In the genomic region with DNA sequence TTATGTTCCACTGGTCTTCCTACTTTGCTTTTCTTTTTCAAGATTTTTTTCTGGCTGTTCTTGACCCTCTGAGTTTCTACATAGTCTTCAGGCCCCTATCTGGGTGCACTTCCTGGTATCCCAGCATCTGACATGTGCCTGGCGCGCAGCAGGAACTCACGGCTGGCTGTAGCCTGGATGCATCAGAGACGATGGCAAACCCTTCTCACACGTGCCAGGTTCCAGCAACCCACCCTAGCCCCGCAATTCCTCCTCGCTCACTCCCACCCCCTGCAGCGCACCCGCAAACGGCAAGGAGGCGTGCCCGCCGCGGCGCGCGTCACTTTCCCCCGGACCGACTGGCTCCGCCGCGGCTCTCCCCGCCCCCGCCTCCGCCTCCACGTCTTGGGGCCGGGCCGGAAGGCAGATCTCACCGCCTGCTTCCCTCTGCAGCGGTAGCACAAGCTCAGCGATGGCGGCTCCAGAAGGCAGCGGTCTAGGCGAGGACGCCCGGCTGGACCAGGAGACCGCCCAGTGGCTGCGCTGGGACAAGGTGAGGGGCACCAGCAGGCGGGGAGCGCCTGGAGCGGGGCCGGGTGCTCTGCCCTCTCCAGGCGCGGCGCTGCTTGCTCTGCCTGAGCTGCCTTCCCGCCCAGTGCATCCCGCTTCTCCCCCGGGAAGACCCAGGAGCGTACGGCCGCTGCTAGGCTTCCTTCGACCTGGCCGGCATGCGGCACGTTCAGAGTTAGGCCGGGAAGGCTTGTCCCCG, we compare ENCODE assay signal across 1 cellular context.
TF ChIP-seq lines count a peak whose summit lies in the region.

A gene (plus strand): TSS at position 405 of the 748 bp plus-strand sequence. CDS start 47 bp downstream, at position 452.

TF ChIP-seq in HEK293, 187 proteins besides CTCF, POLR2A, EP300 and RAD21 (continued from another document and continues in another):
- TF ChIP-seq, protein P1, sequence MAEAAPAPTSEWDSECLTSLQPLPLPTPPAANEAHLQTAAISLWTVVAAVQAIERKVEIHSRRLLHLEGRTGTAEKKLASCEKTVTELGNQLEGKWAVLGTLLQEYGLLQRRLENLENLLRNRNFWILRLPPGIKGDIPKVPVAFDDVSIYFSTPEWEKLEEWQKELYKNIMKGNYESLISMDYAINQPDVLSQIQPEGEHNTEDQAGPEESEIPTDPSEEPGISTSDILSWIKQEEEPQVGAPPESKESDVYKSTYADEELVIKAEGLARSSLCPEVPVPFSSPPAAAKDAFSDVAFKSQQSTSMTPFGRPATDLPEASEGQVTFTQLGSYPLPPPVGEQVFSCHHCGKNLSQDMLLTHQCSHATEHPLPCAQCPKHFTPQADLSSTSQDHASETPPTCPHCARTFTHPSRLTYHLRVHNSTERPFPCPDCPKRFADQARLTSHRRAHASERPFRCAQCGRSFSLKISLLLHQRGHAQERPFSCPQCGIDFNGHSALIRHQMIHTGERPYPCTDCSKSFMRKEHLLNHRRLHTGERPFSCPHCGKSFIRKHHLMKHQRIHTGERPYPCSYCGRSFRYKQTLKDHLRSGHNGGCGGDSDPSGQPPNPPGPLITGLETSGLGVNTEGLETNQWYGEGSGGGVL (tag by site-specific recombination; IDR thresholded peaks at IDR 0.05): peak; percentile 46; the same call in 1 of the 2 replicates
- TF ChIP-seq ZNF624 (tag by site-specific recombination; IDR thresholded peaks at IDR 0.05): no peak
- no peak for TF ChIP-seq ZNF596 (tag by site-specific recombination; IDR thresholded peaks at IDR 0.05)
- TF ChIP-seq, protein P2, sequence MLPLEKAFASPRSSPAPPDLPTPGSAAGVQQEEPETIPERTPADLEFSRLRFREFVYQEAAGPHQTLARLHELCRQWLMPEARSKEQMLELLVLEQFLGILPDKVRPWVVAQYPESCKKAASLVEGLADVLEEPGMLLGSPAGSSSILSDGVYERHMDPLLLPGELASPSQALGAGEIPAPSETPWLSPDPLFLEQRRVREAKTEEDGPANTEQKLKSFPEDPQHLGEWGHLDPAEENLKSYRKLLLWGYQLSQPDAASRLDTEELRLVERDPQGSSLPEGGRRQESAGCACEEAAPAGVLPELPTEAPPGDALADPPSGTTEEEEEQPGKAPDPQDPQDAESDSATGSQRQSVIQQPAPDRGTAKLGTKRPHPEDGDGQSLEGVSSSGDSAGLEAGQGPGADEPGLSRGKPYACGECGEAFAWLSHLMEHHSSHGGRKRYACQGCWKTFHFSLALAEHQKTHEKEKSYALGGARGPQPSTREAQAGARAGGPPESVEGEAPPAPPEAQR (tag by site-specific recombination; IDR thresholded peaks at IDR 0.05): 0 out of 2 replicates have a peak, but pooled peaks have one; percentile 52
- no peak for TF ChIP-seq GLI2 (tag by site-specific recombination; IDR thresholded peaks at IDR 0.05; ENCODE audit: borderline replicate concordance, low read depth)
- TF ChIP-seq OSR2 (tag by site-specific recombination; IDR thresholded peaks at IDR 0.05): peak; percentile 58
- peak; percentile 88 for TF ChIP-seq SP3 (tag by site-specific recombination; IDR thresholded peaks at IDR 0.05)
- TF ChIP-seq ZNF747 (tag by site-specific recombination; IDR thresholded peaks at IDR 0.05): no peak
- TF ChIP-seq ZSCAN16 (tag by site-specific recombination; IDR thresholded peaks at IDR 0.05): no peak
- TF ChIP-seq, protein P3, sequence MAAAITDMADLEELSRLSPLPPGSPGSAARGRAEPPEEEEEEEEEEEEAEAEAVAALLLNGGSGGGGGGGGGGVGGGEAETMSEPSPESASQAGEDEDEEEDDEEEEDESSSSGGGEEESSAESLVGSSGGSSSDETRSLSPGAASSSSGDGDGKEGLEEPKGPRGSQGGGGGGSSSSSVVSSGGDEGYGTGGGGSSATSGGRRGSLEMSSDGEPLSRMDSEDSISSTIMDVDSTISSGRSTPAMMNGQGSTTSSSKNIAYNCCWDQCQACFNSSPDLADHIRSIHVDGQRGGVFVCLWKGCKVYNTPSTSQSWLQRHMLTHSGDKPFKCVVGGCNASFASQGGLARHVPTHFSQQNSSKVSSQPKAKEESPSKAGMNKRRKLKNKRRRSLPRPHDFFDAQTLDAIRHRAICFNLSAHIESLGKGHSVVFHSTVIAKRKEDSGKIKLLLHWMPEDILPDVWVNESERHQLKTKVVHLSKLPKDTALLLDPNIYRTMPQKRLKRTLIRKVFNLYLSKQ (tag by site-specific recombination; IDR thresholded peaks at IDR 0.05; ENCODE audit: borderline replicate concordance): no peak
- peak; percentile 96 for TF ChIP-seq KLF9 (tag by site-specific recombination; IDR thresholded peaks at IDR 0.05; ENCODE audit: low read depth)
- no peak for TF ChIP-seq ZNF626 (tag by site-specific recombination; IDR thresholded peaks at IDR 0.05)
- TF ChIP-seq TRIM28 (IDR thresholded peaks at IDR 0.05; ENCODE audit: borderline replicate concordance, low read length): no peak
- TF ChIP-seq, protein P4, sequence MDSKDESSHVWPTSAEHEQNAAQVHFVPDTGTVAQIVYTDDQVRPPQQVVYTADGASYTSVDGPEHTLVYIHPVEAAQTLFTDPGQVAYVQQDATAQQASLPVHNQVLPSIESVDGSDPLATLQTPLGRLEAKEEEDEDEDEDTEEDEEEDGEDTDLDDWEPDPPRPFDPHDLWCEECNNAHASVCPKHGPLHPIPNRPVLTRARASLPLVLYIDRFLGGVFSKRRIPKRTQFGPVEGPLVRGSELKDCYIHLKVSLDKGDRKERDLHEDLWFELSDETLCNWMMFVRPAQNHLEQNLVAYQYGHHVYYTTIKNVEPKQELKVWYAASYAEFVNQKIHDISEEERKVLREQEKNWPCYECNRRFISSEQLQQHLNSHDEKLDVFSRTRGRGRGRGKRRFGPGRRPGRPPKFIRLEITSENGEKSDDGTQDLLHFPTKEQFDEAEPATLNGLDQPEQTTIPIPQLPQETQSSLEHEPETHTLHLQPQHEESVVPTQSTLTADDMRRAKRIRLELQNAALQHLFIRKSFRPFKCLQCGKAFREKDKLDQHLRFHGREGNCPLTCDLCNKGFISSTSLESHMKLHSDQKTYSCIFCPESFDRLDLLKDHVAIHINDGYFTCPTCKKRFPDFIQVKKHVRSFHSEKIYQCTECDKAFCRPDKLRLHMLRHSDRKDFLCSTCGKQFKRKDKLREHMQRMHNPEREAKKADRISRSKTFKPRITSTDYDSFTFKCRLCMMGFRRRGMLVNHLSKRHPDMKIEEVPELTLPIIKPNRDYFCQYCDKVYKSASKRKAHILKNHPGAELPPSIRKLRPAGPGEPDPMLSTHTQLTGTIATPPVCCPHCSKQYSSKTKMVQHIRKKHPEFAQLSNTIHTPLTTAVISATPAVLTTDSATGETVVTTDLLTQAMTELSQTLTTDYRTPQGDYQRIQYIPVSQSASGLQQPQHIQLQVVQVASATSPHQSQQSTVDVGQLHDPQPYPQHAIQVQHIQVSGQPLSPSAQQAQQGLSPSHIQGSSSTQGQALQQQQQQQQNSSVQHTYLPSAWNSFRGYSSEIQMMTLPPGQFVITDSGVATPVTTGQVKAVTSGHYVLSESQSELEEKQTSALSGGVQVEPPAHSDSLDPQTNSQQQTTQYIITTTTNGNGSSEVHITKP (tag by site-specific recombination; IDR thresholded peaks at IDR 0.05): peak; percentile 71
- TF ChIP-seq, protein P5, sequence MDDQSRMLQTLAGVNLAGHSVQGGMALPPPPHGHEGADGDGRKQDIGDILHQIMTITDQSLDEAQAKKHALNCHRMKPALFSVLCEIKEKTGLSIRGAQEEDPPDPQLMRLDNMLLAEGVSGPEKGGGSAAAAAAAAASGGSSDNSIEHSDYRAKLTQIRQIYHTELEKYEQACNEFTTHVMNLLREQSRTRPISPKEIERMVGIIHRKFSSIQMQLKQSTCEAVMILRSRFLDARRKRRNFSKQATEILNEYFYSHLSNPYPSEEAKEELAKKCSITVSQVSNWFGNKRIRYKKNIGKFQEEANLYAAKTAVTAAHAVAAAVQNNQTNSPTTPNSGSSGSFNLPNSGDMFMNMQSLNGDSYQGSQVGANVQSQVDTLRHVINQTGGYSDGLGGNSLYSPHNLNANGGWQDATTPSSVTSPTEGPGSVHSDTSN (CRISPR knock-in tag; IDR thresholded peaks at IDR 0.05): peak; percentile 77; the same call in 1 of the 2 replicates
- no peak for TF ChIP-seq ZNF623 (tag by site-specific recombination; IDR thresholded peaks at IDR 0.05)
- no peak for TF ChIP-seq ZNF302 (tag by site-specific recombination; IDR thresholded peaks at IDR 0.05; ENCODE audit: low read depth)
- TF ChIP-seq ZNF292 (tag by site-specific recombination; IDR thresholded peaks at IDR 0.05; ENCODE audit: borderline replicate concordance, low read depth): no peak
- TF ChIP-seq ZNF157 (tag by site-specific recombination; IDR thresholded peaks at IDR 0.05): no peak
- TF ChIP-seq OVOL3 (tag by site-specific recombination; IDR thresholded peaks at IDR 0.05): no peak
- peak; percentile 77 for TF ChIP-seq SP7 (tag by site-specific recombination; IDR thresholded peaks at IDR 0.05)
- TF ChIP-seq, protein P6, sequence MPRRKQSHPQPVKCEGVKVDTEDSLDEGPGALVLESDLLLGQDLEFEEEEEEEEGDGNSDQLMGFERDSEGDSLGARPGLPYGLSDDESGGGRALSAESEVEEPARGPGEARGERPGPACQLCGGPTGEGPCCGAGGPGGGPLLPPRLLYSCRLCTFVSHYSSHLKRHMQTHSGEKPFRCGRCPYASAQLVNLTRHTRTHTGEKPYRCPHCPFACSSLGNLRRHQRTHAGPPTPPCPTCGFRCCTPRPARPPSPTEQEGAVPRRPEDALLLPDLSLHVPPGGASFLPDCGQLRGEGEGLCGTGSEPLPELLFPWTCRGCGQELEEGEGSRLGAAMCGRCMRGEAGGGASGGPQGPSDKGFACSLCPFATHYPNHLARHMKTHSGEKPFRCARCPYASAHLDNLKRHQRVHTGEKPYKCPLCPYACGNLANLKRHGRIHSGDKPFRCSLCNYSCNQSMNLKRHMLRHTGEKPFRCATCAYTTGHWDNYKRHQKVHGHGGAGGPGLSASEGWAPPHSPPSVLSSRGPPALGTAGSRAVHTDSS (tag by site-specific recombination; IDR thresholded peaks at IDR 0.05): no peak
- no peak for TF ChIP-seq ZNF404 (tag by site-specific recombination; IDR thresholded peaks at IDR 0.05)
- TF ChIP-seq, protein P7, sequence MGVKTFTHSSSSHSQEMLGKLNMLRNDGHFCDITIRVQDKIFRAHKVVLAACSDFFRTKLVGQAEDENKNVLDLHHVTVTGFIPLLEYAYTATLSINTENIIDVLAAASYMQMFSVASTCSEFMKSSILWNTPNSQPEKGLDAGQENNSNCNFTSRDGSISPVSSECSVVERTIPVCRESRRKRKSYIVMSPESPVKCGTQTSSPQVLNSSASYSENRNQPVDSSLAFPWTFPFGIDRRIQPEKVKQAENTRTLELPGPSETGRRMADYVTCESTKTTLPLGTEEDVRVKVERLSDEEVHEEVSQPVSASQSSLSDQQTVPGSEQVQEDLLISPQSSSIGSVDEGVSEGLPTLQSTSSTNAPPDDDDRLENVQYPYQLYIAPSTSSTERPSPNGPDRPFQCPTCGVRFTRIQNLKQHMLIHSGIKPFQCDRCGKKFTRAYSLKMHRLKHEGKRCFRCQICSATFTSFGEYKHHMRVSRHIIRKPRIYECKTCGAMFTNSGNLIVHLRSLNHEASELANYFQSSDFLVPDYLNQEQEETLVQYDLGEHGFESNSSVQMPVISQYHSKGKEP (tag by site-specific recombination; IDR thresholded peaks at IDR 0.05): 0 out of 2 replicates have a peak, but pooled peaks have one; percentile 9
- no peak for TF ChIP-seq REPIN1 (tag by site-specific recombination; IDR thresholded peaks at IDR 0.05; ENCODE audit: low read depth)
- TF ChIP-seq ZNF221 (tag by site-specific recombination; IDR thresholded peaks at IDR 0.05; ENCODE audit: borderline replicate concordance): no peak
- peak; percentile 68 for TF ChIP-seq ZIC2 (tag by site-specific recombination; IDR thresholded peaks at IDR 0.05)
- no peak for TF ChIP-seq ZNF391 (tag by site-specific recombination; IDR thresholded peaks at IDR 0.05; ENCODE audit: borderline replicate concordance, low read depth)
- TF ChIP-seq ZNF146 (tag by site-specific recombination; IDR thresholded peaks at IDR 0.05): no peak
- TF ChIP-seq ZFHX2 (tag by site-specific recombination; conservative IDR thresholded peaks at IDR 0.05): peak; percentile 96
- TF ChIP-seq GLIS2 (tag by site-specific recombination; IDR thresholded peaks at IDR 0.05): peak; percentile 85
- no peak; the same call in 1 of the 2 replicates for TF ChIP-seq ZNF324 (tag by site-specific recombination; IDR thresholded peaks at IDR 0.05)
- TF ChIP-seq IKZF3 (tag by site-specific recombination; IDR thresholded peaks at IDR 0.05): no peak
- 0 out of 2 replicates have a peak, but pooled peaks have one; percentile 22 for TF ChIP-seq ZNF660 (tag by site-specific recombination; IDR thresholded peaks at IDR 0.05)
- no peak for TF ChIP-seq ZNF138 (tag by site-specific recombination; IDR thresholded peaks at IDR 0.05; ENCODE audit: borderline replicate concordance)
- TF ChIP-seq ZBTB8A (tag by site-specific recombination; IDR thresholded peaks at IDR 0.05): peak; percentile 48
- TF ChIP-seq HOXC10 (CRISPR knock-in tag; IDR thresholded peaks at IDR 0.05): no peak
- TF ChIP-seq, protein P8, sequence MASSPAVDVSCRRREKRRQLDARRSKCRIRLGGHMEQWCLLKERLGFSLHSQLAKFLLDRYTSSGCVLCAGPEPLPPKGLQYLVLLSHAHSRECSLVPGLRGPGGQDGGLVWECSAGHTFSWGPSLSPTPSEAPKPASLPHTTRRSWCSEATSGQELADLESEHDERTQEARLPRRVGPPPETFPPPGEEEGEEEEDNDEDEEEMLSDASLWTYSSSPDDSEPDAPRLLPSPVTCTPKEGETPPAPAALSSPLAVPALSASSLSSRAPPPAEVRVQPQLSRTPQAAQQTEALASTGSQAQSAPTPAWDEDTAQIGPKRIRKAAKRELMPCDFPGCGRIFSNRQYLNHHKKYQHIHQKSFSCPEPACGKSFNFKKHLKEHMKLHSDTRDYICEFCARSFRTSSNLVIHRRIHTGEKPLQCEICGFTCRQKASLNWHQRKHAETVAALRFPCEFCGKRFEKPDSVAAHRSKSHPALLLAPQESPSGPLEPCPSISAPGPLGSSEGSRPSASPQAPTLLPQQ (tag by site-specific recombination; IDR thresholded peaks at IDR 0.05): 0 out of 2 replicates have a peak, but pooled peaks have one; percentile 13
- no peak for TF ChIP-seq ZNF558 (tag by site-specific recombination; IDR thresholded peaks at IDR 0.05)
- peak; percentile 31 for TF ChIP-seq ZNF600 (tag by site-specific recombination; IDR thresholded peaks at IDR 0.05)
- TF ChIP-seq ZNF112 (tag by site-specific recombination; IDR thresholded peaks at IDR 0.05): no peak
- TF ChIP-seq ZNF341 (tag by site-specific recombination; IDR thresholded peaks at IDR 0.05; ENCODE audit: low read depth): peak; percentile 92
- TF ChIP-seq ZNF48 (tag by site-specific recombination; IDR thresholded peaks at IDR 0.05): no peak
- TF ChIP-seq, protein P9, sequence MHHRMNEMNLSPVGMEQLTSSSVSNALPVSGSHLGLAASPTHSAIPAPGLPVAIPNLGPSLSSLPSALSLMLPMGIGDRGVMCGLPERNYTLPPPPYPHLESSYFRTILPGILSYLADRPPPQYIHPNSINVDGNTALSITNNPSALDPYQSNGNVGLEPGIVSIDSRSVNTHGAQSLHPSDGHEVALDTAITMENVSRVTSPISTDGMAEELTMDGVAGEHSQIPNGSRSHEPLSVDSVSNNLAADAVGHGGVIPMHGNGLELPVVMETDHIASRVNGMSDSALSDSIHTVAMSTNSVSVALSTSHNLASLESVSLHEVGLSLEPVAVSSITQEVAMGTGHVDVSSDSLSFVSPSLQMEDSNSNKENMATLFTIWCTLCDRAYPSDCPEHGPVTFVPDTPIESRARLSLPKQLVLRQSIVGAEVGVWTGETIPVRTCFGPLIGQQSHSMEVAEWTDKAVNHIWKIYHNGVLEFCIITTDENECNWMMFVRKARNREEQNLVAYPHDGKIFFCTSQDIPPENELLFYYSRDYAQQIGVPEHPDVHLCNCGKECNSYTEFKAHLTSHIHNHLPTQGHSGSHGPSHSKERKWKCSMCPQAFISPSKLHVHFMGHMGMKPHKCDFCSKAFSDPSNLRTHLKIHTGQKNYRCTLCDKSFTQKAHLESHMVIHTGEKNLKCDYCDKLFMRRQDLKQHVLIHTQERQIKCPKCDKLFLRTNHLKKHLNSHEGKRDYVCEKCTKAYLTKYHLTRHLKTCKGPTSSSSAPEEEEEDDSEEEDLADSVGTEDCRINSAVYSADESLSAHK (tag by site-specific recombination; IDR thresholded peaks at IDR 0.05): no peak
